In genomic region chr1:37161171-37161570, GRCh38 we compare ENCODE assay signal across 25 cellular contexts.
DNase-seq lines count a peak whose midpoint lies in the region; ATAC-seq and TF ChIP-seq lines count a peak whose summit lies in the region.
"Had no signal": no experiment of that assay in that cellular context is flagged by ENCODE, and none has a peak within 500 bp of the region (broad histone marks: within the 10 kb centered on the region; RNA-seq: fewer than 3 reads in every experiment).

No MANE protein-coding gene starts in this region.

- TF ChIP-seq POLR2A in esophagus muscularis mucosa (IDR thresholded peaks at IDR 0.05; ENCODE audit: low read depth) (no peak), spleen (IDR thresholded peaks at IDR 0.05) (no peak)

- peaks cover 50% of the 10 kb centered on the region for H3K9me3 Mint-ChIP-seq in osteocyte (ENCODE audit: unreplicated experiment)

- no peak overlapping the region for H3K4me3 Mint-ChIP-seq in osteocyte (ENCODE audit: unreplicated experiment)
- H3K4me3 Mint-ChIP-seq: B cell; CD4-positive, alpha-beta T cell; CD8-positive, alpha-beta T cell had no signal

- H3K4me1 ChIP-seq in esophagus muscularis mucosa (no peaks in the 10 kb centered on the region), spleen (no peaks in the 10 kb centered on the region)
- H3K4me1 ChIP-seq: A549; BLaER1 treated with 17β-estradiol and CSF1 and Interleukin-3, amounts not matched to agents 10 nM and 100 nM; Caco-2 had no signal

- H3K27me3 Mint-ChIP-seq in osteocyte (ENCODE audit: unreplicated experiment), result no peaks in the 10 kb centered on the region

- H3K27ac ChIP-seq in esophagus muscularis mucosa (replicated peaks in 1 of 4) (no peak overlapping the region), spleen (no peak overlapping the region)
- H3K27ac ChIP-seq: A549; BLaER1 treated with 17β-estradiol and CSF1 and Interleukin-3, amounts not matched to agents 10 nM and 100 nM; C4-2B had no signal

- DNase-seq in esophagus muscularis mucosa (ENCODE audit: extremely low spot score) (peak; percentile 75), left lobe of liver (ENCODE audit: low spot score) (peak; percentile 7), osteocyte (ENCODE audit: extremely low spot score, unreplicated experiment) (peak; percentile 17), A172 (ENCODE audit: low spot score) (no peak), H7 (no peak), spleen (no peak)
- DNase-seq in activated CD8-positive, alpha-beta memory T cell treated with anti-CD3 and anti-CD28 coated beads, Interleukin-2, amount 50 U/mL, for 4 hours, result no peak
- DNase-seq: 8988T; AML-193; Caco-2; Calu3; CD4-positive, alpha-beta T cell; CD8-positive, alpha-beta T cell; DMS 273 treated with DMSO at 0.1 percent for 48 hours; DMS153; DMS53; DMS79; DND-41; EL; GDM1 had no signal

- no peak for TF ChIP-seq EP300 in esophagus muscularis mucosa (IDR thresholded peaks at IDR 0.05)

- no peaks in the 10 kb centered on the region for H3K4me1 Mint-ChIP-seq in osteocyte (ENCODE audit: unreplicated experiment)
- H3K4me1 Mint-ChIP-seq: B cell had no signal

- intact Hi-C loops in esophagus muscularis mucosa (cut with DNase I) (no loop called here), spleen (cut with DNase I; ENCODE audit: low total_unique reads) (no loop called here)

- TF ChIP-seq CTCF in esophagus muscularis mucosa (IDR thresholded peaks at IDR 0.05), result no peak
- TF ChIP-seq CTCF in osteocyte (IDR thresholded peaks at IDR 0.05), result no peak
- no peak for TF ChIP-seq CTCF in spleen (IDR thresholded peaks at IDR 0.05 in 8 of 11, conservative IDR thresholded peaks at IDR 0.05 in 3 of 11)

- H3K36me3 Mint-ChIP-seq in osteocyte (ENCODE audit: unreplicated experiment), result no peaks in the 10 kb centered on the region
- H3K36me3 Mint-ChIP-seq: CD8-positive, alpha-beta T cell had no signal

- H3K27me3 ChIP-seq in esophagus muscularis mucosa (peaks cover 0 to 15% (median 0%) of the 10 kb centered on the region in 4 donors), H7 (ENCODE audit: control insufficient read depth, insufficient read depth, low read length) (no peaks in the 10 kb centered on the region), spleen (replicated peaks in 1 of 7) (peaks cover 0 to 18% (median 0%) of the 10 kb centered on the region in 7 donors)
- H3K27me3 ChIP-seq: BLaER1 treated with 17β-estradiol and CSF1 and Interleukin-3, amounts not matched to agents 10 nM and 100 nM had no signal

- H3K4me3 ChIP-seq in esophagus muscularis mucosa (no peak overlapping the region), H7 (ENCODE audit: insufficient read depth, low read depth, low read length) (no peak overlapping the region), spleen (no peak overlapping the region)
- H3K4me3 ChIP-seq: A549; BLaER1 treated with 17β-estradiol and CSF1 and Interleukin-3, amounts not matched to agents 10 nM and 100 nM; GM12878 had no signal

- H3K9me3 ChIP-seq in esophagus muscularis mucosa (peaks cover 0 to 22% (median 10%) of the 10 kb centered on the region in 4 donors), spleen (peaks cover 4 to 47% (median 36%) of the 10 kb centered on the region in 8 donors)
- H3K9me3 ChIP-seq: A549, Caco-2 had no signal

- 87% methylated on average over 2 of the region's 2 CpGs for WGBS in esophagus muscularis mucosa
- 83 to 90% (median 88%) methylated on average over 2 of the region's 2 CpGs for WGBS in spleen, 5 donors

- ATAC-seq in left lobe of liver, result no peak
- ATAC-seq: A549; CD8-positive, alpha-beta T cell; GM12878 had no signal

- H3K36me3 ChIP-seq in esophagus muscularis mucosa, result no peaks in the 10 kb centered on the region
- H3K36me3 ChIP-seq in H7 (replicated peaks; ENCODE audit: control insufficient read depth, insufficient read depth, low read length), result no peaks in the 10 kb centered on the region
- H3K36me3 ChIP-seq in spleen, result no peaks in the 10 kb centered on the region
- H3K36me3 ChIP-seq: BLaER1 treated with 17β-estradiol and CSF1 and Interleukin-3, amounts not matched to agents 10 nM and 100 nM had no signal

- no peak overlapping the region for H3K27ac Mint-ChIP-seq in osteocyte (ENCODE audit: unreplicated experiment)
- H3K27ac Mint-ChIP-seq: B cell; CD4-positive, alpha-beta T cell; CD8-positive, alpha-beta T cell had no signal

Comparison
In these comparisons a context has a peak if more than half of its experiments do, and no peak if none do; other contexts are left out.
1. DNase-seq: peak in esophagus muscularis mucosa (single experiment), left lobe of liver (single experiment) and osteocyte (single experiment); none in A172 (single experiment), activated CD8-positive, alpha-beta memory T cell treated with anti-CD3 and anti-CD28 coated beads, Interleukin-2, amount 50 U/mL, for 4 hours (single experiment), H7 (single experiment) and spleen (single experiment).